35 cellular contexts compared by ENCODE assay signal in the genomic region with DNA sequence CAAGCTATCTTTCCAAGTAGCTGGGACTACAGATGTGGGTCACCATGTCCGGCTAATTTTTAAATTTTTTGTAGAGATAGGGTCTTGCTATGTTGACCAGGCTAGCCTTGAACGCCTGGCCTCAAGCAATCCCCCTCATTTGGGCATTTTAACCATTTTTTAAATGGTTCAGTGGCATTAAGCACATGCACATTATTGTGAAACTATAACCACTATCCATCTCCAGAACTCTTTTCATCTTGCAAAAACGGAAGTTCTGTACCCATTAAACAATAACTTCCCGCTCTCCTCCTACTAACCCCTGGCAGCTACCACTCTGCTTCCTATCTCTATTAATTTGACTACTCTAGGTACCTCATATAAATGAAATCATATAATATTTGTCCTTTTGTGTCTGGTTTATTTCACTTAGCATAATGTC. TPM values are rescaled to one million over a fixed set of nuclear protein-coding genes. Genes with fewer than 3 reads are reported as not detected.
DNase-seq lines count a peak whose midpoint lies in the region; ATAC-seq and TF ChIP-seq lines count a peak whose summit lies in the region.
"Had no signal": no experiment of that assay in that cellular context is flagged by ENCODE, and none has a peak within 500 bp of the region (broad histone marks: within the 10 kb centered on the region; RNA-seq: fewer than 3 reads in every experiment).

No MANE protein-coding gene starts in this region.

- peaks cover 0 to 3% (median 0%) of the 10 kb centered on the region in 5 donors for H3K36me3 Mint-ChIP-seq in naive thymus-derived CD4-positive, alpha-beta T cell
- H3K36me3 Mint-ChIP-seq: activated naive CD8-positive, alpha-beta T cell treated with anti-CD3 and anti-CD28 coated beads for 36 hours had no signal

- POLR2A ChIA-PET in naive thymus-derived CD4-positive, alpha-beta T cell (lab: Charles Lee): interaction anchor here (0.6 to 2.9 kb wide), 5 partner anchors 10 to 52 kb away, joined by 3 to 17 read pairs (median 4); no protein-coding TSS in a partner anchor
- POLR2A ChIA-PET in HEK293T (lab: Yijun Ruan, JAX): no interaction called here

- H3K9me3 ChIP-seq in naive thymus-derived CD4-positive, alpha-beta T cell (ENCODE audit: control insufficient read depth in 2 of 3, low read length in 3 of 3): no peaks in the 10 kb centered on the region
- H3K9me3 ChIP-seq: ascending aorta, colonic mucosa, SK-N-SH, testis, vagina had no signal

- H3K27me3 ChIP-seq in naive thymus-derived CD4-positive, alpha-beta T cell (ENCODE audit: control insufficient read depth in 2 of 2, insufficient read depth in 2 of 2, low read length in 2 of 2): no peaks in the 10 kb centered on the region
- H3K27me3 ChIP-seq: ascending aorta, colonic mucosa, testis, vagina had no signal

- CTCF ChIA-PET in naive thymus-derived CD4-positive, alpha-beta T cell (lab: Charles Lee): interaction anchor here (0.6 to 1.2 kb wide), 4 partner anchors 14 to 650 kb away, joined by 3 to 5 read pairs (median 3); no protein-coding TSS in a partner anchor
- CTCF ChIA-PET in HEK293T (lab: Yijun Ruan, JAX): no interaction called here

- peaks cover 32 to 71% (median 55%) of the 10 kb centered on the region in 7 donors for H3K4me1 Mint-ChIP-seq in naive thymus-derived CD4-positive, alpha-beta T cell

- H3K27ac ChIP-seq in naive thymus-derived CD4-positive, alpha-beta T cell (ENCODE audit: low read depth, low read length): no peak overlapping the region
- H3K27ac ChIP-seq: ascending aorta, colonic mucosa, epithelial cell of prostate, testis, vagina had no signal

- H3K4me3 Mint-ChIP-seq in naive thymus-derived CD4-positive, alpha-beta T cell: peak overlapping the region in 4 of 10 donors; percentile 6 to 42 (median 20)
- H3K4me3 Mint-ChIP-seq: activated CD8-positive, alpha-beta T cell treated with anti-CD3 and anti-CD28 coated beads, Interleukin-2, amount 10 ng/mL, durations not matched to agents 7 days and 5 days; activated naive CD8-positive, alpha-beta T cell treated with anti-CD3 and anti-CD28 coated beads for 36 hours; B cell; T-helper 2 cell treated with Interferon-gamma antibody and Interleukin-4, amounts not matched to agents 5 μg/mL and 100 μg/mL, for 36 hours had no signal

- intact Hi-C loops in naive thymus-derived CD4-positive, alpha-beta T cell (cut with micrococcal nuclease): loop anchor here in 1 of 2 donors (10.0 kb wide), 1 partner anchor 554 kb away; the partner anchor contains the start of gene PBXIP1

- no peak for ATAC-seq in naive thymus-derived CD4-positive, alpha-beta T cell
- ATAC-seq: activated CD8-positive, alpha-beta T cell treated with anti-CD3 and anti-CD28 coated beads, Interleukin-2, amount 10 ng/mL, durations not matched to agents 7 days and 5 days; left ventricle myocardium superior; right cardiac atrium; stimulated activated naive CD8-positive, alpha-beta T cell treated with anti-CD3 and anti-CD28 coated beads, Interleukin-15, Interleukin-2, amounts not matched to agents 100 U/mL and 50 U/mL, for 24 hours had no signal

- H3K4me1 ChIP-seq in naive thymus-derived CD4-positive, alpha-beta T cell (ENCODE audit: control insufficient read depth in 2 of 2, insufficient read depth in 2 of 2, low read length in 2 of 2): peaks cover 36 to 45% of the 10 kb centered on the region in 2 donors
- H3K4me1 ChIP-seq: colonic mucosa, testis had no signal

- peaks cover 0 to 2% (median 0%) of the 10 kb centered on the region in 5 donors for H3K27me3 Mint-ChIP-seq in naive thymus-derived CD4-positive, alpha-beta T cell
- H3K27me3 Mint-ChIP-seq: activated naive CD8-positive, alpha-beta T cell treated with anti-CD3 and anti-CD28 coated beads for 36 hours had no signal

- peaks cover 0 to 5% (median 0%) of the 10 kb centered on the region in 11 donors for H3K9me3 Mint-ChIP-seq in naive thymus-derived CD4-positive, alpha-beta T cell
- H3K9me3 Mint-ChIP-seq: activated naive CD8-positive, alpha-beta T cell treated with anti-CD3 and anti-CD28 coated beads for 36 hours had no signal

- H3K4me3 ChIP-seq in naive thymus-derived CD4-positive, alpha-beta T cell (ENCODE audit: low read length): no peak overlapping the region
- H3K4me3 ChIP-seq: ascending aorta, colonic mucosa, testis, vagina had no signal

- peak overlapping the region in 5 of 9 donors; percentile 0 to 47 (median 14) for H3K27ac Mint-ChIP-seq in naive thymus-derived CD4-positive, alpha-beta T cell
- H3K27ac Mint-ChIP-seq: activated CD8-positive, alpha-beta T cell treated with anti-CD3 and anti-CD28 coated beads, Interleukin-2, amount 10 ng/mL, durations not matched to agents 7 days and 5 days; activated naive CD8-positive, alpha-beta T cell treated with anti-CD3 and anti-CD28 coated beads for 36 hours; B cell; T-helper 2 cell treated with Interferon-gamma antibody and Interleukin-4, amounts not matched to agents 5 μg/mL and 100 μg/mL, for 36 hours had no signal

- H3K36me3 ChIP-seq in naive thymus-derived CD4-positive, alpha-beta T cell (ENCODE audit: control insufficient read depth in 2 of 3, insufficient read depth in 3 of 3, low read length in 3 of 3): no peaks in the 10 kb centered on the region
- H3K36me3 ChIP-seq: ascending aorta, colonic mucosa, vagina had no signal

- DNase-seq in CD1c-positive myeloid dendritic cell (ENCODE audit: extremely low spot score) (peak; percentile 60), Kasumi-1 (lab: John Stamatoyannopoulos, UW) (peak; percentile 90 to 92), SIG-M5 (lab: John Stamatoyannopoulos, UW) (peak; percentile 75), DMS153 (lab: John Stamatoyannopoulos, UW) (no peak), HEK293T (ENCODE audit: extremely low spot score) (no peak), NCI-H526 (lab: John Stamatoyannopoulos, UW) (no peak), NCI-H226 (no peak)
- no peak for DNase-seq in naive thymus-derived CD4-positive, alpha-beta T cell
- DNase-seq: activated CD4-positive, alpha-beta T cell treated with anti-CD3 and anti-CD28 coated beads for 1 hour; activated CD8-positive, alpha-beta T cell treated with anti-CD3 and anti-CD28 coated beads, Interleukin-2, amount 10 ng/mL, durations not matched to agents 7 days and 5 days; activated effector memory CD4-positive, alpha-beta T cell treated with Interleukin-2 at 50 U/mL for 16 hours; activated naive CD8-positive, alpha-beta T cell treated with anti-CD3 and anti-CD28 coated beads for 36 hours; activated T-cell treated with anti-CD3 and anti-CD28 coated beads for 4 hours; colonic mucosa; COR-L47; DMS53; effector CD8-positive, alpha-beta T cell; HCEC 1CT; islet precursor cell; left ventricle myocardium superior; mesendoderm; NCI-H1092 treated with DMSO at 0.1 percent for 48 hours; NCI-H1694 treated with DMSO at 0.1 percent for 48 hours; NCI-H446 treated with DMSO at 0.1 percent for 48 hours; posterior cingulate gyrus; right cardiac atrium; SK-N-SH; stimulated activated CD4-positive, alpha-beta T cell treated with anti-CD3 and anti-CD28 coated beads, Interleukin-1b, Interleukin-23, amount 100 ng/mL, for 48 hours; stimulated activated naive CD8-positive, alpha-beta T cell treated with anti-CD3 and anti-CD28 coated beads, Interleukin-15, Interleukin-2, amounts not matched to agents 100 U/mL and 50 U/mL, for 24 hours; testis had no signal

TF ChIP-seq in HEK293T, 16 proteins besides CTCF, POLR2A, EP300 and RAD21:
- TF ChIP-seq ELF4 (IDR thresholded peaks at IDR 0.05) (no peak), FOXK2 (IDR thresholded peaks at IDR 0.05) (no peak), BHLHE40 (IDR thresholded peaks at IDR 0.05; ENCODE audit: borderline replicate concordance) (no peak), SP1 (IDR thresholded peaks at IDR 0.05) (no peak), ARNT (IDR thresholded peaks at IDR 0.05) (no peak), FOXA1 (IDR thresholded peaks at IDR 0.05) (no peak), TARDBP (IDR thresholded peaks at IDR 0.05) (no peak), LEF1 (IDR thresholded peaks at IDR 0.05; ENCODE audit: borderline replicate concordance) (no peak), SUZ12 (IDR thresholded peaks at IDR 0.05) (no peak), CTBP1 (IDR thresholded peaks at IDR 0.05; ENCODE audit: borderline replicate concordance) (no peak), NFRKB (IDR thresholded peaks at IDR 0.05) (no peak), ZNF384 (IDR thresholded peaks at IDR 0.05) (no peak), HDGF (IDR thresholded peaks at IDR 0.05; ENCODE audit: borderline replicate concordance) (no peak), FOXM1 (IDR thresholded peaks at IDR 0.05; ENCODE audit: borderline replicate concordance) (no peak)

RNA-seq across cellular contexts. Expression of gene IL6R, which starts 4.8 kb away (rescaled TPM):
- total RNA-seq in naive thymus-derived CD4-positive, alpha-beta T cell: 10 to 100 TPM in 4 of 5 experiments, 1 to 10 TPM in 1; 5.2 to 91.6 (median 85.6) TPM
- 10 to 100 TPM; 55.1 to 66.3 TPM for polyA plus RNA-seq in naive thymus-derived CD4-positive, alpha-beta T cell

Comparison
In these comparisons a context has a peak if more than half of its experiments do, and no peak if none do; other contexts are left out.
1. DNase-seq: peak in CD1c-positive myeloid dendritic cell (single experiment), Kasumi-1 (2 of 2) and SIG-M5 (single experiment); none in naive thymus-derived CD4-positive, alpha-beta T cell (0 of 9), DMS153 (single experiment), HEK293T (single experiment), NCI-H526 (0 of 2) and NCI-H226 (single experiment).